ENCODE assay signal across 8 cellular contexts in the genomic region with DNA sequence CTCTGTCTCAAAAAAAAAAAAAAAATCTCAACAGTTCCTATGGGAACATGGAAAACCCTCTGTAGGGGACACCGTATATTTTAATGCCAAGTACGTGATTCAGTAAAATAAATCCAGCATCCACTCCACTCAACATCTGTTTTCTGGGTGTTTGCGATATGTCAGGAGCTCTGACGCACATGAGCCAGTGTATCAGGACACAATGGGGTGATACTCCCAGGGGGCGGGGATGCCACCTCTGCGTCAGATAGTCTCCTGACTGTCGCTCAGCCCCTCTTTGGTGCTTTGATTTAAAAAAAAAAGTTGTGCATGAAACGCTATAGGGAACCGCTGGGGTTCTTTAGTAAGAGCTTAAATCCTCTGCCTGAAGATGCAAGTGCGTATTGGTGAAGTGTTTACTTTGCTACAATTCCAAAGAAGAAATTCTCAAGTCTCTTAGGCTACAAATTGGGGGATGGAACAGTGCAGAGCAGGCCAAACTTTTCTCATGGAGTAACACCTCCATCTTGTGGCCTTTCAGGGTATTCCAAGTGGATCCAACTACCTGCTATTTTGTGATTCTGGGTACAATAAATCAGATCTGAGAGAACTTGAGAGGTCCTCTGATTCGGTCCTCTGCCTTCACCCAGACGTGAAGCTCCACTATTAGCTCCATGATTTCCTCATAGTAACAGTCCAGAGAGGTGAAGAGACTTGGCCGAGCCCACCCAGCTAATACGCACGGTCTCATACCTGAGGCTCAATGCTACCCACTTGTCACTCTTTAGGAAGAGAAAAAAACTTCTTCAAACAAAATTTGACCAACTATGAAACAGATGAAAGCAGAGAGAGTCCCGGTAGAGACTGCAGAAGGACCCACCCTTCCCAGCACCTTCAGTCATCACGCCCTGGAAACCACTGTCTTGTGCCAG. TPM values are rescaled to one million over a fixed set of nuclear protein-coding genes. Genes with fewer than 3 reads are reported as not detected.
DNase-seq lines count a peak whose midpoint lies in the region; ATAC-seq, FAIRE-seq and TF ChIP-seq lines count a peak whose summit lies in the region.

No MANE protein-coding gene starts in this region.

- H3K9me3 ChIP-seq in OCI-LY3 (ENCODE audit: insufficient read depth, low read length): no peaks in the 10 kb centered on the region
- no peaks in the 10 kb centered on the region for H3K9me3 ChIP-seq in liver (ENCODE audit: control insufficient read depth in 4 of 4, low read length in 3 of 4)

- DNase-seq in DMS53 (lab: John Stamatoyannopoulos, UW) (peak; percentile 71), HFFc6 (peak; percentile 72), chondrocyte (ENCODE audit: low spot score) (no peak), urothelium cell line (ENCODE audit: low spot score) (peak; percentile 68)

- 0 out of 2 replicates have a peak overlapping the region, but pooled peaks have one; percentile 1 for H2AFZ ChIP-seq in OCI-LY3 (ENCODE audit: low read depth, low read length)

- 62% methylated on average over 17 of the region's 17 CpGs for WGBS in liver

- no peak for FAIRE-seq in urothelium cell line (lab: Jason Lieb, UNC)

- H3K36me3 ChIP-seq in OCI-LY3 (replicated peaks; ENCODE audit: low read depth, low read length) (no peaks in the 10 kb centered on the region), liver (ENCODE audit: control insufficient read depth in 4 of 4, insufficient read depth in 3 of 4, low read depth in 1 of 4, low read length in 3 of 4) (no peaks in the 10 kb centered on the region)

- H3K27ac ChIP-seq in OCI-LY3 (ENCODE audit: low read length): no peak overlapping the region
- H3K27ac ChIP-seq in liver (ENCODE audit: low read depth in 1 of 2, low read length in 2 of 2): no peak overlapping the region

- peaks cover 23% of the 10 kb centered on the region for H3K4me1 ChIP-seq in OCI-LY3 (ENCODE audit: low read length)
- no peaks in the 10 kb centered on the region for H3K4me1 ChIP-seq in liver (ENCODE audit: control insufficient read depth in 4 of 4, insufficient read depth in 4 of 4, low read length in 3 of 4)

- H3K9ac ChIP-seq in OCI-LY3 (ENCODE audit: low read length): no peak overlapping the region
- no peak overlapping the region for H3K9ac ChIP-seq in liver (ENCODE audit: low read depth in 1 of 2, low read length in 2 of 2)

- H3K4me3 ChIP-seq in OCI-LY3 (ENCODE audit: low read length) (no peak overlapping the region), liver (ENCODE audit: low read depth in 1 of 3, low read length in 3 of 3) (no peak overlapping the region)

- H3K79me2 ChIP-seq in OCI-LY3 (ENCODE audit: low read length): no peaks in the 10 kb centered on the region

- H3K36me3 Mint-ChIP-seq in HFFc6 (ENCODE audit: low read depth): no peaks in the 10 kb centered on the region
- H3K36me3 Mint-ChIP-seq in chondrocyte (ENCODE audit: low read depth): peaks cover 3% of the 10 kb centered on the region

- peak; percentile 96 for TF ChIP-seq RAD21 in liver (IDR thresholded peaks at IDR 0.05)

- ATAC-seq in HG03025 (IDR thresholded peaks at IDR 0.05; ENCODE audit: low FRiP score, unreplicated experiment) (no peak), GM18873 (IDR thresholded peaks at IDR 0.05; ENCODE audit: low FRiP score, unreplicated experiment) (no peak)

- no peak overlapping the region for H3K4me2 ChIP-seq in OCI-LY3 (ENCODE audit: low read length)

- H3K27me3 Mint-ChIP-seq in HFFc6 (ENCODE audit: insufficient read depth) (peaks cover 5% of the 10 kb centered on the region), chondrocyte (ENCODE audit: low read depth) (no peaks in the 10 kb centered on the region)

- H3K4me1 Mint-ChIP-seq in HFFc6 (ENCODE audit: low read depth) (peaks cover 32% of the 10 kb centered on the region), chondrocyte (ENCODE audit: low read depth) (peaks cover 24% of the 10 kb centered on the region)

- H4K20me1 ChIP-seq in OCI-LY3 (ENCODE audit: insufficient read depth, low read length): no peaks in the 10 kb centered on the region

- H3K4me3 Mint-ChIP-seq in HFFc6: peak overlapping the region; percentile 67; the same call in 1 of the 2 replicates
- no peak overlapping the region for H3K4me3 Mint-ChIP-seq in chondrocyte (ENCODE audit: unreplicated experiment)

- TF ChIP-seq CTCF in HFFc6 (IDR thresholded peaks at IDR 0.05): peak; percentile 95
- peak; percentile 92 for TF ChIP-seq CTCF in OCI-LY3 (IDR thresholded peaks at IDR 0.05; ENCODE audit: low read depth, low read length)
- TF ChIP-seq CTCF in chondrocyte (IDR thresholded peaks at IDR 0.05): peak; percentile 93
- TF ChIP-seq CTCF in liver (IDR thresholded peaks at IDR 0.05; ENCODE audit: low read depth, low read length, missing input control): peak; percentile 97

- H3K27me3 ChIP-seq in OCI-LY3 (ENCODE audit: low read depth, low read length): no peaks in the 10 kb centered on the region
- no peaks in the 10 kb centered on the region for H3K27me3 ChIP-seq in liver (ENCODE audit: control insufficient read depth in 4 of 4, insufficient read depth in 4 of 4, low read length in 3 of 4)

- H3K9me3 Mint-ChIP-seq in HFFc6 (no peaks in the 10 kb centered on the region), chondrocyte (ENCODE audit: low read depth) (no peaks in the 10 kb centered on the region)

- H3K27ac Mint-ChIP-seq in HFFc6 (peak overlapping the region; percentile 27; the same call in 1 of the 2 replicates), chondrocyte (ENCODE audit: unreplicated experiment) (no peak overlapping the region)

TF ChIP-seq in liver, 16 proteins besides CTCF, POLR2A, EP300 and RAD21:
- no peak for TF ChIP-seq GABPA (IDR thresholded peaks at IDR 0.05 in 1 of 2, conservative IDR thresholded peaks at IDR 0.05 in 1 of 2)
- TF ChIP-seq NR2F2 (IDR thresholded peaks at IDR 0.05): no peak
- TF ChIP-seq, protein P1, sequence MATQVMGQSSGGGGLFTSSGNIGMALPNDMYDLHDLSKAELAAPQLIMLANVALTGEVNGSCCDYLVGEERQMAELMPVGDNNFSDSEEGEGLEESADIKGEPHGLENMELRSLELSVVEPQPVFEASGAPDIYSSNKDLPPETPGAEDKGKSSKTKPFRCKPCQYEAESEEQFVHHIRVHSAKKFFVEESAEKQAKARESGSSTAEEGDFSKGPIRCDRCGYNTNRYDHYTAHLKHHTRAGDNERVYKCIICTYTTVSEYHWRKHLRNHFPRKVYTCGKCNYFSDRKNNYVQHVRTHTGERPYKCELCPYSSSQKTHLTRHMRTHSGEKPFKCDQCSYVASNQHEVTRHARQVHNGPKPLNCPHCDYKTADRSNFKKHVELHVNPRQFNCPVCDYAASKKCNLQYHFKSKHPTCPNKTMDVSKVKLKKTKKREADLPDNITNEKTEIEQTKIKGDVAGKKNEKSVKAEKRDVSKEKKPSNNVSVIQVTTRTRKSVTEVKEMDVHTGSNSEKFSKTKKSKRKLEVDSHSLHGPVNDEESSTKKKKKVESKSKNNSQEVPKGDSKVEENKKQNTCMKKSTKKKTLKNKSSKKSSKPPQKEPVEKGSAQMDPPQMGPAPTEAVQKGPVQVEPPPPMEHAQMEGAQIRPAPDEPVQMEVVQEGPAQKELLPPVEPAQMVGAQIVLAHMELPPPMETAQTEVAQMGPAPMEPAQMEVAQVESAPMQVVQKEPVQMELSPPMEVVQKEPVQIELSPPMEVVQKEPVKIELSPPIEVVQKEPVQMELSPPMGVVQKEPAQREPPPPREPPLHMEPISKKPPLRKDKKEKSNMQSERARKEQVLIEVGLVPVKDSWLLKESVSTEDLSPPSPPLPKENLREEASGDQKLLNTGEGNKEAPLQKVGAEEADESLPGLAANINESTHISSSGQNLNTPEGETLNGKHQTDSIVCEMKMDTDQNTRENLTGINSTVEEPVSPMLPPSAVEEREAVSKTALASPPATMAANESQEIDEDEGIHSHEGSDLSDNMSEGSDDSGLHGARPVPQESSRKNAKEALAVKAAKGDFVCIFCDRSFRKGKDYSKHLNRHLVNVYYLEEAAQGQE (IDR thresholded peaks at IDR 0.05): no peak
- no peak for TF ChIP-seq RXRA (IDR thresholded peaks at IDR 0.05)
- TF ChIP-seq TAF1 (conservative IDR thresholded peaks at IDR 0.05): no peak
- TF ChIP-seq FOXA2 (IDR thresholded peaks at IDR 0.05): no peak
- TF ChIP-seq, protein P2, sequence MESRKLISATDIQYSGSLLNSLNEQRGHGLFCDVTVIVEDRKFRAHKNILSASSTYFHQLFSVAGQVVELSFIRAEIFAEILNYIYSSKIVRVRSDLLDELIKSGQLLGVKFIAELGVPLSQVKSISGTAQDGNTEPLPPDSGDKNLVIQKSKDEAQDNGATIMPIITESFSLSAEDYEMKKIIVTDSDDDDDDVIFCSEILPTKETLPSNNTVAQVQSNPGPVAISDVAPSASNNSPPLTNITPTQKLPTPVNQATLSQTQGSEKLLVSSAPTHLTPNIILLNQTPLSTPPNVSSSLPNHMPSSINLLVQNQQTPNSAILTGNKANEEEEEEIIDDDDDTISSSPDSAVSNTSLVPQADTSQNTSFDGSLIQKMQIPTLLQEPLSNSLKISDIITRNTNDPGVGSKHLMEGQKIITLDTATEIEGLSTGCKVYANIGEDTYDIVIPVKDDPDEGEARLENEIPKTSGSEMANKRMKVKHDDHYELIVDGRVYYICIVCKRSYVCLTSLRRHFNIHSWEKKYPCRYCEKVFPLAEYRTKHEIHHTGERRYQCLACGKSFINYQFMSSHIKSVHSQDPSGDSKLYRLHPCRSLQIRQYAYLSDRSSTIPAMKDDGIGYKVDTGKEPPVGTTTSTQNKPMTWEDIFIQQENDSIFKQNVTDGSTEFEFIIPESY (IDR thresholded peaks at IDR 0.05): no peak
- TF ChIP-seq HNF4G (IDR thresholded peaks at IDR 0.05): no peak
- TF ChIP-seq, protein P3, sequence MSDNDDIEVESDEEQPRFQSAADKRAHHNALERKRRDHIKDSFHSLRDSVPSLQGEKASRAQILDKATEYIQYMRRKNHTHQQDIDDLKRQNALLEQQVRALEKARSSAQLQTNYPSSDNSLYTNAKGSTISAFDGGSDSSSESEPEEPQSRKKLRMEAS (IDR thresholded peaks at IDR 0.05): no peak
- TF ChIP-seq EGR1 (IDR thresholded peaks at IDR 0.05; ENCODE audit: low read depth in 2 of 2): no peak
- TF ChIP-seq, protein P4, sequence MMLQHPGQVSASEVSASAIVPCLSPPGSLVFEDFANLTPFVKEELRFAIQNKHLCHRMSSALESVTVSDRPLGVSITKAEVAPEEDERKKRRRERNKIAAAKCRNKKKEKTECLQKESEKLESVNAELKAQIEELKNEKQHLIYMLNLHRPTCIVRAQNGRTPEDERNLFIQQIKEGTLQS (IDR thresholded peaks at IDR 0.05): no peak
- TF ChIP-seq HNF4A (conservative IDR thresholded peaks at IDR 0.05): no peak

RNA-seq across cellular contexts. Expression of a gene that starts 9.3 kb away (rescaled TPM):
- total RNA-seq in HFFc6 (2021; fragmentation: NEBNext Ultra II Directional; extraction: Animal tissue kit (Norgen Biotek cat#: 25700)): not detected
- total RNA-seq in chondrocyte (not detected in 3 replicates), liver (under 1 TPM in 1 of 2 donors, not detected in 1; 0.17 TPM)
- polyA plus RNA-seq in liver: under 1 TPM in 1 of 2 donors, not detected in 1; 0.18 TPM
